In genomic region chr2:182077451-182078142, GRCh38 we compare ENCODE assay signal across 8 cellular contexts.
DNase-seq lines count a peak whose midpoint lies in the region; ATAC-seq, FAIRE-seq and TF ChIP-seq lines count a peak whose summit lies in the region.

No MANE protein-coding gene starts in this region.

- intact Hi-C loops in heart left ventricle (cut with DNase I), result loop anchor here (1.0 to 10.0 kb wide), 12 partner anchors 73 to 577 kb away; partner anchors contain the start of genes ITPRID2 (in 2 of the 10) and PPP1R1C (in 2 of the 10)

- H3K36me3 ChIP-seq in BE2C (no peaks in the 10 kb centered on the region), WERI-Rb-1 (no peaks in the 10 kb centered on the region), heart left ventricle (no peaks in the 10 kb centered on the region)

- H3K9me3 ChIP-seq in BE2C, result no peaks in the 10 kb centered on the region
- no peaks in the 10 kb centered on the region for H3K9me3 ChIP-seq in WERI-Rb-1 (ENCODE audit: severe bottlenecking)
- no peaks in the 10 kb centered on the region for H3K9me3 ChIP-seq in heart left ventricle

- H3K4me1 ChIP-seq in BE2C (no peaks in the 10 kb centered on the region), heart left ventricle (peaks cover 0 to 10% (median 3%) of the 10 kb centered on the region in 12 donors)

- WGBS in heart left ventricle, 4 donors, result 56 to 64% (median 57%) methylated on average over 11 of the region's 11 CpGs

- TF ChIP-seq CTCF in BE2C (IDR thresholded peaks at IDR 0.05; ENCODE audit: low read depth, low read length) (peak; percentile 57), WERI-Rb-1 (IDR thresholded peaks at IDR 0.05; ENCODE audit: low read depth, low read length) (peak; percentile 49), heart left ventricle (IDR thresholded peaks at IDR 0.05) (peak; percentile 48 to 80 (median 70)), retinal pigment epithelial cell (conservative IDR thresholded peaks at IDR 0.05; ENCODE audit: low read depth, low read length) (peak; percentile 59)

- peak; percentile 73 for FAIRE-seq in GM18507 (lab: Jason Lieb, UNC)

- H3K4me3 ChIP-seq in BE2C (ENCODE audit: low read depth, low read length) (no peak overlapping the region), WERI-Rb-1 (ENCODE audit: low read depth, low read length) (no peak overlapping the region), heart left ventricle (no peak overlapping the region), retinal pigment epithelial cell (ENCODE audit: low read length) (no peak overlapping the region)

- no peak for TF ChIP-seq POLR2A in heart left ventricle (IDR thresholded peaks at IDR 0.05)

- DNase-seq in BE2C (peak; percentile 34), GM18507 (ENCODE audit: extremely low spot score, insufficient read length, low read depth) (no peak), NCI-H2171 treated with DMSO at 0.1 percent for 48 hours (lab: John Stamatoyannopoulos, UW) (peak; percentile 75), WERI-Rb-1 (peak; percentile 27), heart left ventricle (peak in 2 of 5 donors; percentile 30 to 35), retinal pigment epithelial cell (ENCODE audit: low read depth) (peak; percentile 98)
- no peak for DNase-seq in activated CD8-positive, alpha-beta memory T cell treated with anti-CD3 and anti-CD28 coated beads, Interleukin-2, amount 50 U/mL, for 4 hours

- H3K27me3 ChIP-seq in BE2C (no peaks in the 10 kb centered on the region), WERI-Rb-1 (ENCODE audit: insufficient read depth, low read depth, severe bottlenecking) (no peaks in the 10 kb centered on the region), heart left ventricle (no peaks in the 10 kb centered on the region)

- H3K27ac ChIP-seq in WERI-Rb-1 (no peak overlapping the region), heart left ventricle (no peak overlapping the region)

- ATAC-seq in HG03342 (IDR thresholded peaks at IDR 0.05; ENCODE audit: unreplicated experiment) (peak; percentile 71), heart left ventricle (peak; percentile 84 to 96 (median 91))

Comparison
In these comparisons a context has a peak if more than half of its experiments do, and no peak if none do; other contexts are left out.
1. DNase-seq: peak in BE2C (single experiment), NCI-H2171 treated with DMSO at 0.1 percent for 48 hours (single experiment), WERI-Rb-1 (single experiment) and retinal pigment epithelial cell (single experiment); none in GM18507 (single experiment) and activated CD8-positive, alpha-beta memory T cell treated with anti-CD3 and anti-CD28 coated beads, Interleukin-2, amount 50 U/mL, for 4 hours (single experiment).
2. Peak in every context shown above with its lines, with median percentiles within 50 percentile points of each other: CTCF ChIP-seq.